ENCODE assay signal across 12 cellular contexts in the genomic region with DNA sequence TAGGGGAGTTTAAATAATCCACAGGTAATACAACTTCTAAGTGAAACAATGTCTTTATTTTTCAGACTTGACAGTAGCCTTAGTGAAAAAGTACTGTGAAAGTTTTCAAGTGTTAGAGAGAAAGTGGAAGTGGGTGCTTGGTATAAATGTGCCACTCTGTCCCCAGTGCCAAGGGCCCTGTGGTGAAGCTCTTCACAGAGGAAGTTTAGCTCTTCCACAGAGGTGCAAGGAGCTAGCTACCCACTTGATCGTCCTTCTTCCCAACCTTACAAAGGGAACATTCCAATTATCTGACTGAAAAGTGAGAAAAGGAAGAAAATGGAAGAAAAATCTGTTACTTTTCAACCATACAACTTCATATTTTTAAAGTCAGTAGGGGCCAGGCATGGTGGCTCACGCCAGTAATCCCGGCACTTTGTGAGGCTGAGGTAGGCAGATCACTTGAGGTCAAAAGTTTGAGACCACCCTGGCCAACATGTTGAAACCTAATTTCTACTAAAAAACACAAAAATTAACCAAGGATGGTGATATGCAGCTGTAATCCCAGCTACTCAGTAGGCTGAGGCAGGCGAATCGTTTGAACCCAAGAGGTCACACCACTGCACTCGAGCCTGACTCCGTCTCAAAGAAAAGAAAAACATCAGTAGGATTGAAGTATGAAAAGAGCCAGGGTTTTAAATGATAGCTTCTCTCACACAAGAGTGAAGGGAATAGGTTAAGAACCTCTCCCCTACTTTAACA. TPM values are rescaled to one million over a fixed set of nuclear protein-coding genes. Genes with fewer than 3 reads are reported as not detected.
DNase-seq lines count a peak whose midpoint lies in the region; ATAC-seq and FAIRE-seq lines count a peak whose summit lies in the region.
"Had no signal": no experiment of that assay in that cellular context is flagged by ENCODE, and none has a peak within 500 bp of the region (broad histone marks: within the 10 kb centered on the region; RNA-seq: fewer than 3 reads in every experiment).

No MANE protein-coding gene starts in this region.

- DNase-seq in M059J (ENCODE audit: low read depth) (peak; percentile 26), naive B cell (peak; percentile 45), urothelium cell line (ENCODE audit: low spot score) (no peak), inferior parietal cortex (ENCODE audit: extremely low spot score) (no peak)
- DNase-seq: adrenal gland, esophagus squamous epithelium, left ventricle myocardium superior, NCI-H345 had no signal

- H3K27me3 Mint-ChIP-seq in naive B cell, result no peaks in the 10 kb centered on the region

- H3K36me3 Mint-ChIP-seq in naive B cell, result peaks cover 24 to 42% of the 10 kb centered on the region in 2 donors

- H3K27ac Mint-ChIP-seq in naive B cell, result peak overlapping the region; percentile 96 to 99 (median 97)

- peaks cover under 1 to 23% (median 7%) of the 10 kb centered on the region in 7 donors for H3K9me3 Mint-ChIP-seq in naive B cell

- peaks cover 57 to 81% (median 69%) of the 10 kb centered on the region in 3 donors for H3K4me1 Mint-ChIP-seq in naive B cell

- ATAC-seq in GM18517 (IDR thresholded peaks at IDR 0.05; ENCODE audit: unreplicated experiment) (peak; percentile 39), GM21447 (IDR thresholded peaks at IDR 0.05; ENCODE audit: unreplicated experiment) (peak; percentile 40), naive B cell (ENCODE audit: low read depth in 2 of 2) (peak; percentile 33 to 36), HG03095 (IDR thresholded peaks at IDR 0.05; ENCODE audit: unreplicated experiment) (no peak)
- ATAC-seq: left ventricle myocardium superior had no signal

- peak overlapping the region; percentile 77 to 99 (median 92) for H3K4me3 Mint-ChIP-seq in naive B cell

- no peak for FAIRE-seq in urothelium cell line (lab: Jason Lieb, UNC)

RNA-seq across cellular contexts. Expression of a gene that starts 41.0 kb away (rescaled TPM):
- total RNA-seq in M059J (2014; rRNA removed; shearing (Covaris generic)), result 0.49 and 4.5 TPM in 2 replicates
- polyA plus RNA-seq in naive B cell (ENCODE audit: low read depth in 6 of 6), result 1,000 to 10,000 TPM in 1 of 6 donors, 100 to 1,000 TPM in 5; 771 to 1,016 (median 851) TPM

RNA-seq across cellular contexts. Expression of a gene that starts 57.4 kb away (rescaled TPM):
- 0.84 TPM in 1 of 2 replicates, not detected in the other for total RNA-seq in M059J (2014; rRNA removed; shearing (Covaris generic))
- polyA plus RNA-seq in naive B cell (ENCODE audit: low read depth in 6 of 6), result not detected
- total RNA-seq: adrenal gland, esophagus squamous epithelium, left ventricle myocardium superior, skeletal muscle tissue had no signal
- polyA plus RNA-seq: adrenal gland had no signal

Comparison
In these comparisons a context has a peak if more than half of its experiments do, and no peak if none do; other contexts are left out.
1. DNase-seq: peak in M059J (single experiment) and naive B cell (single experiment); none in urothelium cell line (single experiment) and inferior parietal cortex (single experiment).